Comparison of ENCODE assay signal across 8 cellular contexts in genomic region chr14:75427126-75427481, GRCh38. TPM values are rescaled to one million over a fixed set of nuclear protein-coding genes. Genes with fewer than 3 reads are reported as not detected.
DNase-seq lines count a peak whose midpoint lies in the region; ATAC-seq, FAIRE-seq and TF ChIP-seq lines count a peak whose summit lies in the region.

No MANE protein-coding gene starts in this region.

- no peaks in the 10 kb centered on the region for H3K9me3 ChIP-seq in uterus

- FAIRE-seq in H54 (lab: Jason Lieb, UNC): no peak

- no peaks in the 10 kb centered on the region for H3K9me3 Mint-ChIP-seq in memory B cell

- no peak for TF ChIP-seq CTCF in cardiac fibroblast (IDR thresholded peaks at IDR 0.05; ENCODE audit: low read depth, low read length)
- no peak for TF ChIP-seq CTCF in uterus (IDR thresholded peaks at IDR 0.05)

- H3K4me1 ChIP-seq in uterus: peaks cover 0 to 25% of the 10 kb centered on the region in 2 donors

- DNase-seq in cardiac fibroblast (ENCODE audit: low read depth in 2 of 2) (no peak), memory B cell (ENCODE audit: low spot score in 2 of 2) (peak; percentile 9 to 36), uterus (no peak), NCI-H774 (lab: John Stamatoyannopoulos, UW) (no peak), H54 (ENCODE audit: insufficient read length, low spot score) (no peak)
- DNase-seq in stimulated activated CD4-positive, alpha-beta T cell treated with anti-CD3 and anti-CD28 coated beads, Interleukin-2, amount 100 ng/mL, for 48 hours: no peak

- ATAC-seq in GM19395 (IDR thresholded peaks at IDR 0.05; ENCODE audit: unreplicated experiment) (peak; percentile 54), HG03521 (IDR thresholded peaks at IDR 0.05; ENCODE audit: unreplicated experiment) (peak; percentile 27), memory B cell (ENCODE audit: low read depth) (peak; percentile 30)

- H3K36me3 Mint-ChIP-seq in memory B cell: peaks cover 1% of the 10 kb centered on the region

- intact Hi-C loops in uterus (cut with DNase I; ENCODE audit: low total_unique reads): no loop called here

- H3K4me3 ChIP-seq in cardiac fibroblast (replicated peaks in 1 of 2; ENCODE audit: low read depth in 2 of 2, low read length in 2 of 2) (peak overlapping the region; percentile 50 to 74), uterus (peak overlapping the region; percentile 54 to 68)

- no peaks in the 10 kb centered on the region for H3K27me3 Mint-ChIP-seq in memory B cell

- peak overlapping the region; percentile 81 to 88 for H3K27ac ChIP-seq in uterus

- TF ChIP-seq POLR2A in uterus (IDR thresholded peaks at IDR 0.05): no peak
- no peak for TF ChIP-seq POLR2A in H54 (IDR thresholded peaks at IDR 0.05; ENCODE audit: low read depth, low read length)

- H3K4me3 Mint-ChIP-seq in memory B cell: peak overlapping the region; percentile 91

- H3K4me1 Mint-ChIP-seq in memory B cell: peaks cover 31% of the 10 kb centered on the region

- H3K36me3 ChIP-seq in uterus: no peaks in the 10 kb centered on the region

- peak overlapping the region; percentile 97 for H3K27ac Mint-ChIP-seq in memory B cell

- no peaks in the 10 kb centered on the region for H3K27me3 ChIP-seq in uterus

RNA-seq across cellular contexts. Expression of gene JDP2, which starts 0.7 kb away (rescaled TPM):
- 10 to 100 TPM; 32.9 to 86.8 (median 50.1) TPM for total RNA-seq in uterus

Comparison
In these comparisons a context has a peak if more than half of its experiments do, and no peak if none do; other contexts are left out.
1. DNase-seq: peak in memory B cell (2 of 2); none in cardiac fibroblast (0 of 2), uterus (0 of 2), NCI-H774 (single experiment), H54 (single experiment) and stimulated activated CD4-positive, alpha-beta T cell treated with anti-CD3 and anti-CD28 coated beads, Interleukin-2, amount 100 ng/mL, for 48 hours (0 of 2).
2. Peak in every context shown above with its lines, with median percentiles within 50 percentile points of each other: ATAC-seq.